ENCODE assay signal across 9 cellular contexts in the genomic region with DNA sequence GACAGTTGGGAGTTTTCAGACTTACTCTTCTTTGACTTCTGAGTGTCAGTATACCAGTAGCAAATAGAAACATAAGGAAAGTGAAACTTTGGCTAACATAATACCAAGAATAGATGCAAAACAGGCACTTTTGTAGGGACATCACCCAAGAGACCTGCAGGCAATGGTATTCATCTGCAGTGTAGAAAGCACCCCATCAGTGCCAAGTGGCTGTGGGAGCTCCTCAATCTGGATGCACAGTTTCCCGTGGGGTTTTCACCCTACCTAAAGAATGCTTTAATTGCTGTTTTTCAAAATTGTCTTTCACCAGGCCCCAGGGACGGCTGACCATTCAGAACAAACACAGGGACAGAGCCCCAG.
DNase-seq lines count a peak whose midpoint lies in the region; ATAC-seq and TF ChIP-seq lines count a peak whose summit lies in the region.
"Had no signal": no experiment of that assay in that cellular context is flagged by ENCODE, and none has a peak within 500 bp of the region (broad histone marks: within the 10 kb centered on the region; RNA-seq: fewer than 3 reads in every experiment).

No MANE protein-coding gene starts in this region.

- DNase-seq in activated CD8-positive, alpha-beta T cell treated with anti-CD3 and anti-CD28 coated beads, Interleukin-2, amount 10 ng/mL, durations not matched to agents 7 days and 5 days = no peak
- DNase-seq in neural crest cell (ENCODE audit: low read depth, low spot score) (no peak), T-helper 9 cell (no peak), HEK293T (ENCODE audit: extremely low spot score) (no peak)
- DNase-seq: activated CD4-positive, CD25-positive, alpha-beta regulatory T cell; central memory CD4-positive, alpha-beta T cell had no signal

- no peaks in the 10 kb centered on the region for H3K9me3 Mint-ChIP-seq in activated CD8-positive, alpha-beta T cell treated with anti-CD3 and anti-CD28 coated beads, Interleukin-2, amount 10 ng/mL, durations not matched to agents 7 days and 5 days (ENCODE audit: insufficient read depth)
- no peaks in the 10 kb centered on the region for H3K9me3 Mint-ChIP-seq in neural crest cell

- H3K36me3 Mint-ChIP-seq in activated CD8-positive, alpha-beta T cell treated with anti-CD3 and anti-CD28 coated beads, Interleukin-2, amount 10 ng/mL, durations not matched to agents 7 days and 5 days (ENCODE audit: low read depth) = no peaks in the 10 kb centered on the region
- H3K36me3 Mint-ChIP-seq in neural crest cell (ENCODE audit: low read depth) = peaks cover 20% of the 10 kb centered on the region

- no peak overlapping the region for H3K27ac Mint-ChIP-seq in activated CD8-positive, alpha-beta T cell treated with anti-CD3 and anti-CD28 coated beads, Interleukin-2, amount 10 ng/mL, durations not matched to agents 7 days and 5 days
- H3K27ac Mint-ChIP-seq in neural crest cell (ENCODE audit: unreplicated experiment) = no peak overlapping the region

- peak; percentile 87 for ATAC-seq in GM18520 (IDR thresholded peaks at IDR 0.05; ENCODE audit: unreplicated experiment)
- peak; percentile 58 for ATAC-seq in HG02588 (IDR thresholded peaks at IDR 0.05; ENCODE audit: unreplicated experiment)
- no peak for ATAC-seq in activated CD8-positive, alpha-beta T cell treated with anti-CD3 and anti-CD28 coated beads, Interleukin-2, amount 10 ng/mL, durations not matched to agents 7 days and 5 days
- no peak for ATAC-seq in HG02623 (IDR thresholded peaks at IDR 0.05; ENCODE audit: unreplicated experiment)

- peaks cover 9% of the 10 kb centered on the region for H3K4me1 Mint-ChIP-seq in activated CD8-positive, alpha-beta T cell treated with anti-CD3 and anti-CD28 coated beads, Interleukin-2, amount 10 ng/mL, durations not matched to agents 7 days and 5 days (ENCODE audit: low read depth)
- H3K4me1 Mint-ChIP-seq in neural crest cell = peaks cover 15% of the 10 kb centered on the region

- POLR2A ChIA-PET in activated CD8-positive, alpha-beta T cell treated with anti-CD3 and anti-CD28 coated beads, Interleukin-2, amount 10 ng/mL, durations not matched to agents 7 days and 5 days (lab: Charles Lee) = no interaction called here
- POLR2A ChIA-PET in HEK293T (lab: Yijun Ruan, JAX) = no interaction called here

- H3K27me3 Mint-ChIP-seq in activated CD8-positive, alpha-beta T cell treated with anti-CD3 and anti-CD28 coated beads, Interleukin-2, amount 10 ng/mL, durations not matched to agents 7 days and 5 days (ENCODE audit: low read depth) = peaks cover 42% of the 10 kb centered on the region
- no peaks in the 10 kb centered on the region for H3K27me3 Mint-ChIP-seq in neural crest cell (ENCODE audit: low read depth)

- H3K4me3 Mint-ChIP-seq in activated CD8-positive, alpha-beta T cell treated with anti-CD3 and anti-CD28 coated beads, Interleukin-2, amount 10 ng/mL, durations not matched to agents 7 days and 5 days = peak overlapping the region; percentile 67
- peak overlapping the region; percentile 89 for H3K4me3 Mint-ChIP-seq in neural crest cell

- no peak for TF ChIP-seq CTCF in neural crest cell (conservative IDR thresholded peaks at IDR 0.05)

- CTCF ChIA-PET in activated CD8-positive, alpha-beta T cell treated with anti-CD3 and anti-CD28 coated beads, Interleukin-2, amount 10 ng/mL, durations not matched to agents 7 days and 5 days (lab: Charles Lee) = interaction anchor here (0.6 to 1.2 kb wide), 2 partner anchors 31 to 1049 kb away, joined by 3 read pairs; a partner anchor contains a TSS
- CTCF ChIA-PET in HEK293T (lab: Yijun Ruan, JAX) = no interaction called here

TF ChIP-seq in HEK293T, 16 proteins besides CTCF, POLR2A, EP300 and RAD21:
- TF ChIP-seq BHLHE40 (IDR thresholded peaks at IDR 0.05; ENCODE audit: borderline replicate concordance) = no peak
- TF ChIP-seq LEF1 (IDR thresholded peaks at IDR 0.05; ENCODE audit: borderline replicate concordance) = no peak
- no peak for TF ChIP-seq L3MBTL2 (conservative IDR thresholded peaks at IDR 0.05)
- TF ChIP-seq SUZ12 (IDR thresholded peaks at IDR 0.05) = no peak
- no peak for TF ChIP-seq HDGF (IDR thresholded peaks at IDR 0.05; ENCODE audit: borderline replicate concordance)
- TF ChIP-seq ARNT (IDR thresholded peaks at IDR 0.05) = no peak
- TF ChIP-seq ZNF384 (IDR thresholded peaks at IDR 0.05) = no peak

Comparison
In these comparisons a context has a peak if more than half of its experiments do, and no peak if none do; other contexts are left out.
1. ATAC-seq: peak in GM18520 (single experiment) and HG02588 (single experiment); none in activated CD8-positive, alpha-beta T cell treated with anti-CD3 and anti-CD28 coated beads, Interleukin-2, amount 10 ng/mL, durations not matched to agents 7 days and 5 days (single experiment) and HG02623 (single experiment).